ENCODE assay signal across 20 cellular contexts in the genomic region with DNA sequence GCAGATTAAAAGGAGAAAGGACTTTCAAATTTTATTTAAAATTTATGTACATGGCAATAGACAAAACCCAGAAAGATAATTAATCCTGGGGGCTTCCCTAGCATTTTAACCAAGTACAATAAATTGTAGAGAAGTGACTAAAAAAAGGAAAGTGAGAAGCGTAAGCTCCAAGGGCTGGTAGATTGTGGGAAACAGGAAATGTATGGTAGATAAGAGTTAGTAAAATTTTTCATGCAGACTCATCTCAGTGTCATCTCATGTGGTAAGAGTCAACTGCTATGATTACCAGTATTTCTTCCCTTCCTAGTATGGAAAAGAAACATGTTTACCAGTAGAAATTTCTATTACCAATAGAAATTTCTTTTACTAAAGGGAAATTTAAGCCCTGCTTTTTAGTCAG.
DNase-seq lines count a peak whose midpoint lies in the region; ATAC-seq, FAIRE-seq and TF ChIP-seq lines count a peak whose summit lies in the region.
"Had no signal": no experiment of that assay in that cellular context is flagged by ENCODE, and none has a peak within 500 bp of the region (broad histone marks: within the 10 kb centered on the region; RNA-seq: fewer than 3 reads in every experiment).

No MANE protein-coding gene starts in this region.

- 94% methylated on average over 1 of the region's 1 CpG for WGBS in suprapubic skin
- 51 to 82% (median 60%) methylated on average over 1 of the region's 1 CpG for WGBS in spleen, 5 donors

- H3K36me3 ChIP-seq in bronchial epithelial cell (ENCODE audit: control insufficient read depth, insufficient read depth, low read length), result no peaks in the 10 kb centered on the region
- no peaks in the 10 kb centered on the region for H3K36me3 ChIP-seq in suprapubic skin
- H3K36me3 ChIP-seq in spleen, result no peaks in the 10 kb centered on the region
- H3K36me3 ChIP-seq: BLaER1 treated with 17β-estradiol and CSF1 and Interleukin-3, amounts not matched to agents 10 nM and 100 nM; gastroesophageal sphincter had no signal

- intact Hi-C loops in spleen (cut with DNase I; ENCODE audit: low total_unique reads), result no loop called here

- TF ChIP-seq EP300 in suprapubic skin (IDR thresholded peaks at IDR 0.05), result no peak

- no peak for FAIRE-seq in bronchial epithelial cell (lab: Jason Lieb, UNC)
- FAIRE-seq: GM12891, K562, RCC 7860 had no signal

- TF ChIP-seq POLR2A in suprapubic skin (IDR thresholded peaks at IDR 0.05) (no peak), spleen (IDR thresholded peaks at IDR 0.05) (no peak)

- H3K4me3 ChIP-seq in bronchial epithelial cell (ENCODE audit: low read depth, low read length) (no peak overlapping the region), suprapubic skin (no peak overlapping the region), spleen (no peak overlapping the region)
- H3K4me3 ChIP-seq: BLaER1 treated with 17β-estradiol and CSF1 and Interleukin-3, amounts not matched to agents 10 nM and 100 nM; coronary artery; gastroesophageal sphincter; K562 had no signal

- H3K4me1 ChIP-seq in suprapubic skin, result no peaks in the 10 kb centered on the region
- H3K4me1 ChIP-seq in spleen, result no peaks in the 10 kb centered on the region
- H3K4me1 ChIP-seq: gastroesophageal sphincter had no signal

- ATAC-seq in GM18909 (IDR thresholded peaks at IDR 0.05; ENCODE audit: poor library complexity, unreplicated experiment) (peak; percentile 38), GM18519 (IDR thresholded peaks at IDR 0.05; ENCODE audit: low FRiP score, unreplicated experiment) (no peak)
- ATAC-seq: gastroesophageal sphincter, K562, left colon had no signal

- no peak for TF ChIP-seq CTCF in bronchial epithelial cell (IDR thresholded peaks at IDR 0.05; ENCODE audit: insufficient read depth, low read length, severe bottlenecking)
- TF ChIP-seq CTCF in suprapubic skin (IDR thresholded peaks at IDR 0.05), result no peak
- no peak for TF ChIP-seq CTCF in spleen (IDR thresholded peaks at IDR 0.05 in 8 of 11, conservative IDR thresholded peaks at IDR 0.05 in 3 of 11)

- H3K27me3 ChIP-seq in bronchial epithelial cell (ENCODE audit: control insufficient read depth, insufficient read depth, low read length) (no peaks in the 10 kb centered on the region), suprapubic skin (no peaks in the 10 kb centered on the region), spleen (replicated peaks in 1 of 7) (no peaks in the 10 kb centered on the region)
- H3K27me3 ChIP-seq: BLaER1 treated with 17β-estradiol and CSF1 and Interleukin-3, amounts not matched to agents 10 nM and 100 nM; gastroesophageal sphincter had no signal

- no peaks in the 10 kb centered on the region for H3K9me3 ChIP-seq in suprapubic skin
- H3K9me3 ChIP-seq in spleen, result no peaks in the 10 kb centered on the region
- H3K9me3 ChIP-seq: BLaER1 treated with 17β-estradiol and CSF1 and Interleukin-3, amounts not matched to agents 10 nM and 100 nM; gastroesophageal sphincter had no signal

- peak; percentile 72 for DNase-seq in NCI-H226
- DNase-seq in bronchial epithelial cell (ENCODE audit: low read depth), result peak; percentile 6
- DNase-seq in activated CD4-positive, alpha-beta T cell treated with anti-CD3 and anti-CD28 coated beads, Interleukin-2, amount 50 U/mL, for 4 hours, result no peak
- DNase-seq in suprapubic skin (ENCODE audit: low spot score in 2 of 2), result no peak
- no peak for DNase-seq in spleen
- DNase-seq: activated CD4-positive, alpha-beta T cell treated with anti-CD3 and anti-CD28 coated beads, Interleukin-2, amount 50 U/mL, for 1 hour; activated naive CD4-positive, alpha-beta T cell treated with anti-CD3 and anti-CD28 coated beads for 36 hours; GF-D8; GOT3; left colon; NCI-H2081 treated with DMSO at 0.1 percent for 48 hours had no signal

- H3K27ac ChIP-seq in suprapubic skin, result no peak overlapping the region
- H3K27ac ChIP-seq in spleen, result no peak overlapping the region
- H3K27ac ChIP-seq: coronary artery, gastroesophageal sphincter, HL-60 had no signal

Comparison
In these comparisons a context has a peak if more than half of its experiments do, and no peak if none do; other contexts are left out.
1. DNase-seq: peak in NCI-H226 (single experiment) and bronchial epithelial cell (single experiment); none in activated CD4-positive, alpha-beta T cell treated with anti-CD3 and anti-CD28 coated beads, Interleukin-2, amount 50 U/mL, for 4 hours (0 of 2), suprapubic skin (0 of 2) and spleen (single experiment).